Comparison of ENCODE assay signal across 14 cellular contexts in the genomic region with DNA sequence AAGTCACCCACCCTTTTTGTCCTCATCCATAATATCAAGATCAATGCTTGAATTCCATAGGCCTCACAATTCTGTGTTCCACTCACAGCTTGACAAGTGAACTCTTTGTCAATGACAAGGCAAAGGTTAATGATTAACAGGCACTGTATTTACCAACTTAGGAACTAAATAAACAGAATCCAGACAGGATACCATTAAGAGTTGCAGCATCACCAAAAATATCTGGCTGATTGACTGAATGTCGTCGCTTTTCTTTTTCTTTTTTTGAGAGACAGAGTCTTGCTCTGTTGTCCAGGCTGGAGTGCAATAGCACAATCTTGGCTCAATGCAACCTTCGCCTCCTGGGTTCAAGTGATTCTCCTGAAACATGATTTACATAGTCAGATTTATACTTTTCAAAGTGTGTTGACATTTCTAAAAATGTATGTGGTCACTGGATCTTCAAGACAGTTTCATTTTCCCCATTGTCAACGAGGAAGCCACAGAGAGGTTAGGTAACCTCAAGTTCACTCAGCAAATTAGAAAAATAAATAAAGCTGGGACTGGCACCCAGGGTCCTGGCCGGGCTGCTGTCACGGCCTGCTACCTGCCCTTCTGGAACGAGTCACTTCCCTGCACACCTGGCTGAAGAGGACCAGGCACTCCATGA.
DNase-seq lines count a peak whose midpoint lies in the region; ATAC-seq and TF ChIP-seq lines count a peak whose summit lies in the region.
"Had no signal": no experiment of that assay in that cellular context is flagged by ENCODE, and none has a peak within 500 bp of the region (broad histone marks: within the 10 kb centered on the region; RNA-seq: fewer than 3 reads in every experiment).

No MANE protein-coding gene starts in this region.

- no peaks in the 10 kb centered on the region for H3K36me3 ChIP-seq in BLaER1 treated with 17β-estradiol and CSF1 and Interleukin-3, amounts not matched to agents 10 nM and 100 nM
- H3K36me3 ChIP-seq in lung (ENCODE audit: control insufficient read depth in 2 of 2, insufficient read depth in 2 of 2, low read length in 2 of 2) (peaks cover 0 to 2% of the 10 kb centered on the region in 2 donors), SK-N-SH (replicated peaks in 1 of 2; ENCODE audit: control insufficient read depth in 1 of 2, insufficient read depth in 2 of 2, low read length in 1 of 2) (no peaks in the 10 kb centered on the region)
- H3K36me3 ChIP-seq: BE2C, HAP-1, MG63 had no signal

- TF ChIP-seq EP300 in SK-N-SH (IDR thresholded peaks at IDR 0.05; ENCODE audit: borderline replicate concordance in 1 of 2, low read depth in 1 of 2, low read length in 1 of 2), result no peak

- no peak overlapping the region for H2AFZ ChIP-seq in SK-N-SH (ENCODE audit: low read depth)

- peaks cover 48 to 67% (median 64%) of the 10 kb centered on the region in 10 experiments for H3K4me1 ChIP-seq in BLaER1 treated with 17β-estradiol and CSF1 and Interleukin-3, amounts not matched to agents 10 nM and 100 nM
- peaks cover 0 to 11% of the 10 kb centered on the region in 2 donors for H3K4me1 ChIP-seq in lung (ENCODE audit: control insufficient read depth in 2 of 2, insufficient read depth in 2 of 2, low read length in 2 of 2)
- H3K4me1 ChIP-seq in SK-N-SH (ENCODE audit: control insufficient read depth in 1 of 2, insufficient read depth in 2 of 2, low read depth in 1 of 2, low read length in 1 of 2), result no peaks in the 10 kb centered on the region
- H3K4me1 ChIP-seq: BE2C had no signal

- H3K27me3 ChIP-seq in BLaER1 treated with 17β-estradiol and CSF1 and Interleukin-3, amounts not matched to agents 10 nM and 100 nM, result no peaks in the 10 kb centered on the region
- H3K27me3 ChIP-seq in lung (ENCODE audit: control insufficient read depth, insufficient read depth), result no peaks in the 10 kb centered on the region
- no peaks in the 10 kb centered on the region for H3K27me3 ChIP-seq in SK-N-SH (ENCODE audit: insufficient read depth)
- H3K27me3 ChIP-seq: BE2C, MG63 had no signal

- H3K9me3 ChIP-seq in BLaER1 treated with 17β-estradiol and CSF1 and Interleukin-3, amounts not matched to agents 10 nM and 100 nM (replicated peaks in 1 of 11), result peaks cover 0 to 7% (median under 1%) of the 10 kb centered on the region in 11 experiments; a peak in 9 of 22 replicates
- H3K9me3 ChIP-seq in lung (ENCODE audit: control insufficient read depth in 2 of 2, insufficient read depth in 1 of 2, low read length in 1 of 2) (no peaks in the 10 kb centered on the region), SK-N-SH (no peaks in the 10 kb centered on the region)
- H3K9me3 ChIP-seq: BE2C, HAP-1 had no signal

- TF ChIP-seq CTCF in GM13976 (IDR thresholded peaks at IDR 0.05; ENCODE audit: borderline replicate concordance, control extremely low read depth, extremely low read depth, insufficient read depth, missing control alignments), result no peak
- no peak for TF ChIP-seq CTCF in VCaP (conservative IDR thresholded peaks at IDR 0.05)
- TF ChIP-seq CTCF in lung (IDR thresholded peaks at IDR 0.05; ENCODE audit: control extremely low read depth, extremely low read depth), result no peak
- no peak for TF ChIP-seq CTCF in SK-N-SH (IDR thresholded peaks at IDR 0.05)

- DNase-seq in GM13976 (ENCODE audit: low spot score) (peak; percentile 24), lung (ENCODE audit: low spot score) (no peak), NCI-H345 (lab: John Stamatoyannopoulos, UW) (no peak), SK-N-SH (no peak), nucleus accumbens (lab: John Stamatoyannopoulos, UW) (no peak), Right ventricle myocardium inferior (ENCODE audit: missing footprints) (no peak)
- DNase-seq: BE2C; MG63; NCI-H2227 treated with DMSO at 0.1 percent for 48 hours; stimulated activated CD4-positive, alpha-beta T cell treated with anti-CD3 and anti-CD28 coated beads, Interleukin-4, amount 100 ng/mL, for 1 hour; stimulated activated naive CD4-positive, alpha-beta T cell had no signal

- H3K79me2 ChIP-seq in SK-N-SH (ENCODE audit: insufficient read depth), result no peaks in the 10 kb centered on the region

- in situ Hi-C loops in GM13976 (cut with MboI; ENCODE audit: low sequenced_read_pairs, unreplicated experiment), result no loop called here

- no peak for TF ChIP-seq RAD21 in SK-N-SH (IDR thresholded peaks at IDR 0.05; ENCODE audit: low read length)

- intact Hi-C loops in Right ventricle myocardium inferior (cut with DNase I), result no loop called here

- H3K9ac ChIP-seq in BLaER1 treated with 17β-estradiol and CSF1 and Interleukin-3, amounts not matched to agents 10 nM and 100 nM, result peak overlapping the region in 6 of 11 experiments; percentile 26 to 56 (median 44); a peak in 8 of 22 replicates
- H3K9ac ChIP-seq in SK-N-SH, result no peak overlapping the region

- CTCF ChIA-PET in SK-N-SH (lab: Yijun Ruan, JAX), result no interaction called here

- peak overlapping the region; percentile 79 to 95 (median 85) for H3K4me2 ChIP-seq in BLaER1 treated with 17β-estradiol and CSF1 and Interleukin-3, amounts not matched to agents 10 nM and 100 nM
- no peak overlapping the region for H3K4me2 ChIP-seq in SK-N-SH

- H3F3A ChIP-seq in SK-N-SH (replicated peaks; ENCODE audit: insufficient read depth), result no peaks in the 10 kb centered on the region

- POLR2A ChIA-PET in SK-N-SH (lab: Yijun Ruan, JAX), result no interaction called here

- H3K4me3 ChIP-seq in BLaER1 treated with 17β-estradiol and CSF1 and Interleukin-3, amounts not matched to agents 10 nM and 100 nM, result peak overlapping the region in 1 of 10 experiments; percentile 20; a peak in 1 of 20 replicates
- H3K4me3 ChIP-seq in lung (no peak overlapping the region), SK-N-SH (ENCODE audit: low read depth in 2 of 2, low read length in 1 of 2) (no peak overlapping the region)
- H3K4me3 ChIP-seq: HAP-1, MG63 had no signal

- no peaks in the 10 kb centered on the region for H4K20me1 ChIP-seq in BLaER1 treated with 17β-estradiol and CSF1 and Interleukin-3, amounts not matched to agents 10 nM and 100 nM
- no peaks in the 10 kb centered on the region for H4K20me1 ChIP-seq in SK-N-SH (ENCODE audit: insufficient read depth)

- H3K9me2 ChIP-seq in SK-N-SH, result no peaks in the 10 kb centered on the region

- ATAC-seq in lung (ENCODE audit: insufficient read depth, low FRiP score), result peak; percentile 28
- no peak for ATAC-seq in Right ventricle myocardium inferior

- H3K27ac ChIP-seq in BLaER1 treated with 17β-estradiol and CSF1 and Interleukin-3, amounts not matched to agents 10 nM and 100 nM, result peak overlapping the region in 9 of 11 experiments; percentile 20 to 67 (median 43); a peak in 13 of 22 replicates
- H3K27ac ChIP-seq in VCaP (peak overlapping the region; percentile 98), lung (ENCODE audit: low read depth in 1 of 2, low read length in 1 of 2) (no peak overlapping the region), SK-N-SH (ENCODE audit: low read depth in 2 of 2, low read length in 1 of 2) (no peak overlapping the region)

- 39 to 51% methylated on average over 7 of the region's 7 CpGs for WGBS in lung, 2 donors
- 35% methylated on average over 7 of the region's 7 CpGs for WGBS in SK-N-SH (ENCODE audit: low lambda C conversion rate)

TF ChIP-seq in SK-N-SH, 30 proteins besides CTCF, POLR2A, EP300 and RAD21 (continues in another document):
- TF ChIP-seq RFX5 (IDR thresholded peaks at IDR 0.05; ENCODE audit: low read length) (no peak), GABPA (IDR thresholded peaks at IDR 0.05; ENCODE audit: low read depth) (no peak), MEF2A (IDR thresholded peaks at IDR 0.05; ENCODE audit: borderline replicate concordance, low read depth) (no peak), YY1 (IDR thresholded peaks at IDR 0.05; ENCODE audit: low read depth) (no peak), FOSL2 (IDR thresholded peaks at IDR 0.05; ENCODE audit: borderline replicate concordance, low read depth) (no peak), NFIC (IDR thresholded peaks at IDR 0.05; ENCODE audit: borderline replicate concordance) (no peak), EZH2phosphoT487 (IDR thresholded peaks at IDR 0.05; ENCODE audit: borderline replicate concordance, low read depth) (no peak), FOXM1 (IDR thresholded peaks at IDR 0.05; ENCODE audit: low read depth) (no peak), CHD2 (IDR thresholded peaks at IDR 0.05; ENCODE audit: low read length, partially characterized antibody) (no peak), RCOR1 (IDR thresholded peaks at IDR 0.05; ENCODE audit: low read length) (no peak), GATA2 (CRISPR knock-in tag; IDR thresholded peaks at IDR 0.05) (no peak)
- TF ChIP-seq, protein P1, sequence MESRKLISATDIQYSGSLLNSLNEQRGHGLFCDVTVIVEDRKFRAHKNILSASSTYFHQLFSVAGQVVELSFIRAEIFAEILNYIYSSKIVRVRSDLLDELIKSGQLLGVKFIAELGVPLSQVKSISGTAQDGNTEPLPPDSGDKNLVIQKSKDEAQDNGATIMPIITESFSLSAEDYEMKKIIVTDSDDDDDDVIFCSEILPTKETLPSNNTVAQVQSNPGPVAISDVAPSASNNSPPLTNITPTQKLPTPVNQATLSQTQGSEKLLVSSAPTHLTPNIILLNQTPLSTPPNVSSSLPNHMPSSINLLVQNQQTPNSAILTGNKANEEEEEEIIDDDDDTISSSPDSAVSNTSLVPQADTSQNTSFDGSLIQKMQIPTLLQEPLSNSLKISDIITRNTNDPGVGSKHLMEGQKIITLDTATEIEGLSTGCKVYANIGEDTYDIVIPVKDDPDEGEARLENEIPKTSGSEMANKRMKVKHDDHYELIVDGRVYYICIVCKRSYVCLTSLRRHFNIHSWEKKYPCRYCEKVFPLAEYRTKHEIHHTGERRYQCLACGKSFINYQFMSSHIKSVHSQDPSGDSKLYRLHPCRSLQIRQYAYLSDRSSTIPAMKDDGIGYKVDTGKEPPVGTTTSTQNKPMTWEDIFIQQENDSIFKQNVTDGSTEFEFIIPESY (IDR thresholded peaks at IDR 0.05; ENCODE audit: borderline replicate concordance, low read depth), result no peak
- TF ChIP-seq, protein P2, sequence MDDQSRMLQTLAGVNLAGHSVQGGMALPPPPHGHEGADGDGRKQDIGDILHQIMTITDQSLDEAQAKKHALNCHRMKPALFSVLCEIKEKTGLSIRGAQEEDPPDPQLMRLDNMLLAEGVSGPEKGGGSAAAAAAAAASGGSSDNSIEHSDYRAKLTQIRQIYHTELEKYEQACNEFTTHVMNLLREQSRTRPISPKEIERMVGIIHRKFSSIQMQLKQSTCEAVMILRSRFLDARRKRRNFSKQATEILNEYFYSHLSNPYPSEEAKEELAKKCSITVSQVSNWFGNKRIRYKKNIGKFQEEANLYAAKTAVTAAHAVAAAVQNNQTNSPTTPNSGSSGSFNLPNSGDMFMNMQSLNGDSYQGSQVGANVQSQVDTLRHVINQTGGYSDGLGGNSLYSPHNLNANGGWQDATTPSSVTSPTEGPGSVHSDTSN (IDR thresholded peaks at IDR 0.05), result no peak

Comparison
In these comparisons a context has a peak if more than half of its experiments do, and no peak if none do; other contexts are left out.
1. H3K27ac ChIP-seq: peak in BLaER1 treated with 17β-estradiol and CSF1 and Interleukin-3, amounts not matched to agents 10 nM and 100 nM (9 of 11) and VCaP (single experiment); none in lung (0 of 2) and SK-N-SH (0 of 2).